18 cellular contexts compared by ENCODE assay signal in genomic region chr2:25854613-25855012, GRCh38.
"Had no signal": no experiment of that assay in that cellular context is flagged by ENCODE, and none has a peak within 500 bp of the region (broad histone marks: within the 10 kb centered on the region; RNA-seq: fewer than 3 reads in every experiment).

No MANE protein-coding gene starts in this region.

- ATAC-seq: activated CD4-positive, CD25-positive, alpha-beta regulatory T cell treated with anti-CD3 and anti-CD28 coated beads, Interleukin-2, amount 50 U/mL, for 24 hours; right cardiac atrium had no signal

- H3K36me3 ChIP-seq: brain microvascular endothelial cell, tibial artery, uterus had no signal

- H3K27me3 Mint-ChIP-seq: activated naive CD4-positive, alpha-beta T cell treated with anti-CD3 and anti-CD28 coated beads, Interleukin-2, amount 50 U/mL, for 24 hours; central memory CD8-positive, alpha-beta T cell; progenitor cell of endocrine pancreas had no signal

- H3K27ac Mint-ChIP-seq: activated naive CD4-positive, alpha-beta T cell treated with anti-CD3 and anti-CD28 coated beads, Interleukin-2, amount 50 U/mL, for 24 hours had no signal

- H3K9me3 Mint-ChIP-seq: activated naive CD4-positive, alpha-beta T cell treated with anti-CD3 and anti-CD28 coated beads, Interleukin-2, amount 50 U/mL, for 24 hours; central memory CD8-positive, alpha-beta T cell; nephron had no signal

- H3K4me3 Mint-ChIP-seq: activated naive CD4-positive, alpha-beta T cell treated with anti-CD3 and anti-CD28 coated beads, Interleukin-2, amount 50 U/mL, for 24 hours; central memory CD8-positive, alpha-beta T cell; nephron had no signal

- H3K4me3 ChIP-seq: tibial artery, uterus had no signal

- DNase-seq: activated CD4-positive, alpha-beta T cell treated with anti-CD3 and anti-CD28 coated beads, Interleukin-2, amount 50 U/mL, for 4 hours; activated effector memory CD4-positive, alpha-beta T cell treated with anti-CD3 and anti-CD28 coated beads, Interleukin-2, amount 50 U/mL, for 16 hours; activated T-cell treated with anti-CD3 and anti-CD28 coated beads, Interleukin-2, amount 50 U/mL, for 1 hour; brain microvascular endothelial cell; cortex of kidney; effector CD8-positive, alpha-beta T cell; foreskin fibroblast; glutamatergic neuron; occipital lobe; right cardiac atrium; SW 1271; tibial artery; uterus had no signal

- H3K27ac ChIP-seq: brain microvascular endothelial cell, tibial artery, uterus had no signal

- H3K9me3 ChIP-seq: tibial artery, uterus had no signal

- H3K27me3 ChIP-seq: brain microvascular endothelial cell, tibial artery, uterus had no signal

- H3K4me1 ChIP-seq: uterus had no signal
